In the genomic region with DNA sequence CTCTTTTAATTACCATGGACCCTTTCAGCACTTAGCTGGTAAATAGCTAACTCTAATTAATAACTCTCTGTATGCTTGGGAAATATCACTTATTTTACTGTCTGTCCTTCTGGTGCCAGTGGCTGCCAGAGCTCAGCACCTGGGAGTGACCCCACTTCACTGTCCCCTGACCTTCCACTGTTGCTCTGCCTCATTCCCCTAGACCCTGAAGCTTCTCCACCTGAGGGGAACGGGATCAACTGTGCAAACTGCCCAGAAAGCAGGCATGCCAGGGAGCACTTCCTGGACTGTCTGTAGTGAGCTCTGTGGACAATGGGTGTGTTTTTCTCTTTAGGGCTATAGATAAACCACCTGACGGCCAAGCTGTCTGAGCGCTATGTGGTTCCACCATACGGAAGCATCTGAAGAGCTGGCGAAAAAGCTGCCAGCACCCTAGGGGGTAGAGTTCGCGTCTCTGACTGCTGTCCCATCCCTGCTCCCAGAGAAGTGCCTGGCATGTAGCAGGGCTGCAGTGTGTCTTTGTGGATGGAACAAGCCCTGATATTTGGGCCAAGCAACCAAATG, we compare ENCODE assay signal across 21 cellular contexts.
"Had no signal": no experiment of that assay in that cellular context is flagged by ENCODE, and none has a peak within 500 bp of the region (broad histone marks: within the 10 kb centered on the region; RNA-seq: fewer than 3 reads in every experiment).

No MANE protein-coding gene starts in this region.

- DNase-seq: effector memory CD4-positive, alpha-beta T cell; immature natural killer cell; left ventricle myocardium superior; mesenchymal stem cell; midbrain; naive B cell; psoas muscle; retina; stimulated activated CD4-positive, alpha-beta T cell treated with anti-CD3 and anti-CD28 coated beads, Interleukin-4, amount 100 ng/mL, for 1 hour; stimulated activated CD8-positive, alpha-beta memory T cell treated with anti-CD3 and anti-CD28 coated beads, Interleukin-4, amount 100 ng/mL, for 48 hours; stimulated activated naive CD8-positive, alpha-beta T cell treated with anti-CD3 and anti-CD28 coated beads, Interleukin-15, Interleukin-2, amounts not matched to agents 100 U/mL and 50 U/mL, for 24 hours; thyroid gland; uterus had no signal

- H3K9me3 Mint-ChIP-seq: immature natural killer cell; naive B cell; nephron; stimulated activated effector memory CD8-positive, alpha-beta T cell treated with anti-CD3 and anti-CD28 coated beads, Interleukin-12 subunit alpha, Interleukin-12 subunit beta, amount 100 ng/mL, for 72 hours; type B pancreatic cell had no signal

- H3K27ac Mint-ChIP-seq: immature natural killer cell; nephron; stimulated activated effector memory CD8-positive, alpha-beta T cell treated with anti-CD3 and anti-CD28 coated beads, Interleukin-12 subunit alpha, Interleukin-12 subunit beta, amount 100 ng/mL, for 72 hours; type B pancreatic cell had no signal

- H3K36me3 Mint-ChIP-seq: immature natural killer cell; naive B cell; stimulated activated effector memory CD8-positive, alpha-beta T cell treated with anti-CD3 and anti-CD28 coated beads, Interleukin-12 subunit alpha, Interleukin-12 subunit beta, amount 100 ng/mL, for 72 hours; type B pancreatic cell had no signal

- H3K4me1 Mint-ChIP-seq: immature natural killer cell had no signal

- H2AFZ ChIP-seq: parathyroid adenoma had no signal

- H3K4me1 ChIP-seq: parathyroid adenoma, uterus had no signal

- H3K9ac ChIP-seq: parathyroid adenoma had no signal

- H3K27ac ChIP-seq: parathyroid adenoma, psoas muscle, right lobe of liver, suprapubic skin, thyroid gland, uterus had no signal

- H3K27me3 ChIP-seq: right lobe of liver, thyroid gland, uterus had no signal

- H3K36me3 ChIP-seq: right lobe of liver, suprapubic skin, thyroid gland, uterus had no signal

- ATAC-seq: esophagus mucosa; stimulated activated effector memory CD8-positive, alpha-beta T cell treated with anti-CD3 and anti-CD28 coated beads, Interleukin-12 subunit alpha, Interleukin-12 subunit beta, amount 100 ng/mL, for 72 hours; stimulated activated naive CD8-positive, alpha-beta T cell treated with anti-CD3 and anti-CD28 coated beads, Interleukin-15, Interleukin-2, amounts not matched to agents 100 U/mL and 50 U/mL, for 24 hours had no signal

- H3K4me3 Mint-ChIP-seq: immature natural killer cell; nephron; stimulated activated effector memory CD8-positive, alpha-beta T cell treated with anti-CD3 and anti-CD28 coated beads, Interleukin-12 subunit alpha, Interleukin-12 subunit beta, amount 100 ng/mL, for 72 hours; type B pancreatic cell had no signal

- H3K9me3 ChIP-seq: psoas muscle, right lobe of liver, suprapubic skin, thyroid gland, uterus had no signal

- H3K4me3 ChIP-seq: lung, psoas muscle, right lobe of liver, suprapubic skin, thyroid gland, uterus had no signal
